ENCODE assay signal across 19 cellular contexts in the genomic region with DNA sequence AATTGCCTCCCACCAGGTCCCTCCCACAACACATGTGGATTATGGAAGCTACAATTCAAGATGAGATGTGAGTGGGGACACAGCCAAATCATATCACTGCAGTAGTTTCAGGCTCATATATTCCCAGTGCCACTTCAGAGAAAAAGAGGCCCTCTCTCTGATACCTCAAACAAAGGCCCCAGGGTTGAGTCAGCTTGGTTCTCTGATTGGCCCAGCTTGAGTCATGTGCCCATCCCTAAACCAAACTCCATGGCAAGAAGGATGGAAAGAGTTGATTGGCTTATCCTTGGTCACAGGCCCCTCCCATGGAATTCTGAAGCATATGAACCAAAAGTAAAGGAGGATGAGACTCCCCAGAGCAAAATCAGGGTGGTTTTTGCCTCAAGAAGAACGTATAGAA.
DNase-seq lines count a peak whose midpoint lies in the region; ATAC-seq and TF ChIP-seq lines count a peak whose summit lies in the region.
"Had no signal": no experiment of that assay in that cellular context is flagged by ENCODE, and none has a peak within 500 bp of the region (broad histone marks: within the 10 kb centered on the region; RNA-seq: fewer than 3 reads in every experiment).

No MANE protein-coding gene starts in this region.

- DNase-seq in MG63 = peak; percentile 21
- peak; percentile 30 for DNase-seq in foreskin melanocyte
- DNase-seq in COLO668 (lab: John Stamatoyannopoulos, UW; ENCODE audit: unreplicated experiment) = no peak
- no peak for DNase-seq in NCI-H1105 (lab: John Stamatoyannopoulos, UW)
- no peak for DNase-seq in activated naive CD4-positive, alpha-beta T cell treated with Interleukin-2 at 50 U/mL for 16 hours
- DNase-seq: CD4-positive, alpha-beta T cell; DMS 273 treated with DMSO at 0.1 percent for 48 hours; DMS79 treated with DMSO at 0.1 percent for 48 hours; HCEC 1CT; Karpas-422; NCI-H1417 treated with DMSO at 0.1 percent for 48 hours; NCI-H187; NCI-H446; NCI-H526 treated with DMSO at 0.1 percent for 48 hours had no signal

- no peaks in the 10 kb centered on the region for H3K27me3 ChIP-seq in MG63

- no peak overlapping the region for H3K4me3 ChIP-seq in MG63
- H3K4me3 ChIP-seq: SK-N-MC had no signal

- TF ChIP-seq CTCF in VCaP (conservative IDR thresholded peaks at IDR 0.05) = no peak

- ATAC-seq in GM21367 (IDR thresholded peaks at IDR 0.05; ENCODE audit: unreplicated experiment) = no peak
- ATAC-seq: Right ventricle myocardium inferior had no signal

- H3K27ac ChIP-seq in VCaP = peak overlapping the region; percentile 30; the same call in 1 of the 2 replicates
- H3K27ac ChIP-seq: SK-N-MC had no signal

- no peaks in the 10 kb centered on the region for H3K36me3 ChIP-seq in MG63

- H3K9me3 ChIP-seq in MG63 = no peaks in the 10 kb centered on the region
- H3K9me3 ChIP-seq: Caco-2 had no signal

Comparison
In these comparisons a context has a peak if more than half of its experiments do, and no peak if none do; other contexts are left out.
1. DNase-seq: peak in MG63 (single experiment) and foreskin melanocyte (single experiment); none in COLO668 (single experiment), NCI-H1105 (single experiment) and activated naive CD4-positive, alpha-beta T cell treated with Interleukin-2 at 50 U/mL for 16 hours (single experiment).